Comparison of ENCODE assay signal across 20 cellular contexts in genomic region chr6:4849214-4849613, GRCh38.
"Had no signal": no experiment of that assay in that cellular context is flagged by ENCODE, and none has a peak within 500 bp of the region (broad histone marks: within the 10 kb centered on the region; RNA-seq: fewer than 3 reads in every experiment).

No MANE protein-coding gene starts in this region.

- ATAC-seq: naive thymus-derived CD4-positive, alpha-beta T cell; stimulated activated effector memory CD8-positive, alpha-beta T cell treated with anti-CD3 and anti-CD28 coated beads, Interleukin-12 subunit alpha, Interleukin-12 subunit beta, amount 100 ng/mL, for 72 hours had no signal

- H3K27me3 ChIP-seq: dorsolateral prefrontal cortex, sigmoid colon, stomach, upper lobe of left lung had no signal

- H3K4me3 ChIP-seq: dorsolateral prefrontal cortex, sigmoid colon, stomach, upper lobe of left lung had no signal

- H3K36me3 ChIP-seq: sigmoid colon, stomach, upper lobe of left lung had no signal

- H3K9me3 Mint-ChIP-seq: stimulated activated effector memory CD8-positive, alpha-beta T cell treated with anti-CD3 and anti-CD28 coated beads, Interleukin-12 subunit alpha, Interleukin-12 subunit beta, amount 100 ng/mL, for 72 hours had no signal

- H3K27ac Mint-ChIP-seq: endodermal cell; stimulated activated effector memory CD8-positive, alpha-beta T cell treated with anti-CD3 and anti-CD28 coated beads, Interleukin-12 subunit alpha, Interleukin-12 subunit beta, amount 100 ng/mL, for 72 hours had no signal

- H3K27me3 Mint-ChIP-seq: naive thymus-derived CD4-positive, alpha-beta T cell had no signal

- H3K4me3 Mint-ChIP-seq: endodermal cell; stimulated activated effector memory CD8-positive, alpha-beta T cell treated with anti-CD3 and anti-CD28 coated beads, Interleukin-12 subunit alpha, Interleukin-12 subunit beta, amount 100 ng/mL, for 72 hours had no signal

- DNase-seq: activated CD4-positive, alpha-beta T cell treated with anti-CD3 and anti-CD28 coated beads, Interleukin-2, amount 50 U/mL, for 1 hour; activated CD4-positive, CD25-positive, alpha-beta regulatory T cell treated with anti-CD3 and anti-CD28 coated beads, Interleukin-2, amount 50 U/mL, for 72 hours; activated CD8-positive, alpha-beta memory T cell treated with anti-CD3 and anti-CD28 coated beads, Interleukin-2, amount 50 U/mL, for 4 hours; activated effector memory CD4-positive, alpha-beta T cell treated with Interleukin-2 at 50 U/mL for 16 hours; activated naive CD4-positive, alpha-beta T cell treated with anti-CD3 and anti-CD28 coated beads, Interleukin-2, amount 50 U/mL, for 16 hours; activated T-cell treated with anti-CD3 and anti-CD28 coated beads, Interleukin-2, amount 50 U/mL, for 48 hours; dorsolateral prefrontal cortex; foreskin melanocyte; kidney glomerular epithelial cell; naive thymus-derived CD4-positive, alpha-beta T cell; sigmoid colon; stimulated activated CD4-positive, alpha-beta T cell treated with anti-CD3 and anti-CD28 coated beads, Interleukin-4, amount 100 ng/mL, for 24 hours; T-helper 1 cell; T-helper 9 cell had no signal

- H3K36me3 Mint-ChIP-seq: stimulated activated effector memory CD8-positive, alpha-beta T cell treated with anti-CD3 and anti-CD28 coated beads, Interleukin-12 subunit alpha, Interleukin-12 subunit beta, amount 100 ng/mL, for 72 hours had no signal

- H3K9me3 ChIP-seq: upper lobe of left lung had no signal

- H3K27ac ChIP-seq: dorsolateral prefrontal cortex, parathyroid adenoma, sigmoid colon, stomach, upper lobe of left lung, VCaP had no signal
